1 cellular context compared by ENCODE assay signal in genomic region chr1:166166701-166167394, GRCh38.
TF ChIP-seq lines count a peak whose summit lies in the region.

A gene with protein sequence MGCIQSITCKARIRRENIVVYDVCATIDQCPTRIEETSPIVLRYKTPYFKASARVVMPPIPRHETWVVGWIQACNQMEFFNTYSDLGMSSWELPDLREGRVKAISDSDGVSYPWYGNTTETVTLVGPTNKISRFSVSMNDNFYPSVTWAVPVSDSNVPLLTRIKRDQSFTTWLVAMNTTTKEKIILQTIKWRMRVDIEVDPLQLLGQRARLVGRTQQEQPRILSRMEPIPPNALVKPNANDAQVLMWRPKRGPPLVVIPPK (minus strand): TSS chr1:166167001. CDS start chr1:166166248, 753 bp downstream.

TF ChIP-seq in K562, 482 proteins besides CTCF, POLR2A, EP300 and RAD21 (continued from another document and continues in another):
- peak; percentile 53 for TF ChIP-seq RB1 (IDR thresholded peaks at IDR 0.05; ENCODE audit: low read depth)
- TF ChIP-seq, protein P1, sequence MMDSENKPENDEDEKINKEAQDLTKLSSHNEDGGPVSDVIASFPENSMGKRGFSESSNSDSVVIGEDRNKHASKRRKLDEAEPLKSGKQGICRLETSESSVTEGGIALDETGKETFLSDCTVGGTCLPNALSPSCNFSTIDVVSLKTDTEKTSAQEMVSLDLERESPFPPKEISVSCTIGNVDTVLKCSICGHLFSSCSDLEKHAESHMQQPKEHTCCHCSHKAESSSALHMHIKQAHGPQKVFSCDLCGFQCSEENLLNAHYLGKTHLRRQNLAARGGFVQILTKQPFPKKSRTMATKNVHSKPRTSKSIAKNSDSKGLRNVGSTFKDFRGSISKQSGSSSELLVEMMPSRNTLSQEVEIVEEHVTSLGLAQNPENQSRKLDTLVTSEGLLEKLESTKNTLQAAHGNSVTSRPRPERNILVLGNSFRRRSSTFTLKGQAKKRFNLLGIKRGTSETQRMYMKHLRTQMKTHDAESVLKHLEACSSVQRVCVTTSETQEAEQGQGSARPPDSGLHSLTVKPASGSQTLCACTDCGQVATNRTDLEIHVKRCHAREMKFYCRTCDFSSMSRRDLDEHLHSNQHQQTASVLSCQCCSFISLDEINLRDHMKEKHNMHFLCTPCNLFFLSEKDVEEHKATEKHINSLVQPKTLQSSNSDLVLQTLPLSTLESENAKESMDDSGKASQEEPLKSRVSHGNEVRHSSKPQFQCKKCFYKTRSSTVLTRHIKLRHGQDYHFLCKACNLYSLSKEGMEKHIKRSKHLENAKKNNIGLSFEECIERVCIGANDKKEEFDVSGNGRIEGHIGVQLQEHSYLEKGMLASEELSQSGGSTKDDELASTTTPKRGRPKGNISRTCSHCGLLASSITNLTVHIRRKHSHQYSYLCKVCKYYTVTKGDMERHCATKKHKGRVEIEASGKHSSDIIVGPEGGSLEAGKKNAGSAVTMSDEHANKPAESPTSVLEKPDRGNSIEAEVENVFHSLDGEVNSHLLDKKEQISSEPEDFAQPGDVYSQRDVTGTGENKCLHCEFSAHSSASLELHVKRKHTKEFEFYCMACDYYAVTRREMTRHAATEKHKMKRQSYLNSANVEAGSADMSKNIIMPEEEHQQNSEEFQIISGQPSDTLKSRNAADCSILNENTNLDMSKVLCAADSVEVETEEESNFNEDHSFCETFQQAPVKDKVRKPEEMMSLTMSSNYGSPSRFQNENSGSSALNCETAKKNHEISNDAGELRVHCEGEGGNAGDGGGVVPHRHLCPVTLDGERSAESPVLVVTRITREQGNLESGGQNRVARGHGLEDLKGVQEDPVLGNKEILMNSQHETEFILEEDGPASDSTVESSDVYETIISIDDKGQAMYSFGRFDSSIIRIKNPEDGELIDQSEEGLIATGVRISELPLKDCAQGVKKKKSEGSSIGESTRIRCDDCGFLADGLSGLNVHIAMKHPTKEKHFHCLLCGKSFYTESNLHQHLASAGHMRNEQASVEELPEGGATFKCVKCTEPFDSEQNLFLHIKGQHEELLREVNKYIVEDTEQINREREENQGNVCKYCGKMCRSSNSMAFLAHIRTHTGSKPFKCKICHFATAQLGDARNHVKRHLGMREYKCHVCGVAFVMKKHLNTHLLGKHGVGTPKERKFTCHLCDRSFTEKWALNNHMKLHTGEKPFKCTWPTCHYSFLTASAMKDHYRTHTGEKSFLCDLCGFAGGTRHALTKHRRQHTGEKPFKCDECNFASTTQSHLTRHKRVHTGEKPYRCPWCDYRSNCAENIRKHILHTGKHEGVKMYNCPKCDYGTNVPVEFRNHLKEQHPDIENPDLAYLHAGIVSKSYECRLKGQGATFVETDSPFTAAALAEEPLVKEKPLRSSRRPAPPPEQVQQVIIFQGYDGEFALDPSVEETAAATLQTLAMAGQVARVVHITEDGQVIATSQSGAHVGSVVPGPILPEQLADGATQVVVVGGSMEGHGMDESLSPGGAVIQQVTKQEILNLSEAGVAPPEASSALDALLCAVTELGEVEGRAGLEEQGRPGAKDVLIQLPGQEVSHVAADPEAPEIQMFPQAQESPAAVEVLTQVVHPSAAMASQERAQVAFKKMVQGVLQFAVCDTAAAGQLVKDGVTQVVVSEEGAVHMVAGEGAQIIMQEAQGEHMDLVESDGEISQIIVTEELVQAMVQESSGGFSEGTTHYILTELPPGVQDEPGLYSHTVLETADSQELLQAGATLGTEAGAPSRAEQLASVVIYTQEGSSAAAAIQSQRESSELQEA (IDR thresholded peaks at IDR 0.05; ENCODE audit: low read depth), result peak; percentile 90
- peak; percentile 61 for TF ChIP-seq MXI1 (IDR thresholded peaks at IDR 0.05; ENCODE audit: low read depth, low read length)
- 0 out of 2 replicates have a peak, but pooled peaks have one; percentile 32 for TF ChIP-seq ZNF766 (CRISPR knock-in tag; conservative IDR thresholded peaks at IDR 0.05)
- TF ChIP-seq ZNF24 (IDR thresholded peaks at IDR 0.05), result 0 out of 2 replicates have a peak, but pooled peaks have one; percentile 14
- TF ChIP-seq SMAD4 (CRISPR knock-in tag; conservative IDR thresholded peaks at IDR 0.05), result peak; percentile 67
- TF ChIP-seq, protein P2, sequence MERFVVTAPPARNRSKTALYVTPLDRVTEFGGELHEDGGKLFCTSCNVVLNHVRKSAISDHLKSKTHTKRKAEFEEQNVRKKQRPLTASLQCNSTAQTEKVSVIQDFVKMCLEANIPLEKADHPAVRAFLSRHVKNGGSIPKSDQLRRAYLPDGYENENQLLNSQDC (CRISPR knock-in tag; IDR thresholded peaks at IDR 0.05), result no peak
- peak; percentile 57 for TF ChIP-seq HNRNPLL (IDR thresholded peaks at IDR 0.05; ENCODE audit: low read depth, low read length, poor library complexity, severe bottlenecking)
- no peak for TF ChIP-seq NR2C2 (CRISPR knock-in tag; IDR thresholded peaks at IDR 0.05)
- peak; percentile 30; the same call in 1 of the 2 replicates for TF ChIP-seq NR2C2 (tag; IDR thresholded peaks at IDR 0.05)
- TF ChIP-seq MAZ (CRISPR knock-in tag; conservative IDR thresholded peaks at IDR 0.05 in 1 of 2, IDR thresholded peaks at IDR 0.05 in 1 of 2), result peak; percentile 79 to 92
- peak; percentile 49 for TF ChIP-seq CTCFL (IDR thresholded peaks at IDR 0.05; ENCODE audit: borderline replicate concordance, insufficient read depth, low read depth, low read length, poor library complexity, severe bottlenecking)
- peak; percentile 77 for TF ChIP-seq CXXC5 (CRISPR knock-in tag; IDR thresholded peaks at IDR 0.05)
- TF ChIP-seq, protein P3, sequence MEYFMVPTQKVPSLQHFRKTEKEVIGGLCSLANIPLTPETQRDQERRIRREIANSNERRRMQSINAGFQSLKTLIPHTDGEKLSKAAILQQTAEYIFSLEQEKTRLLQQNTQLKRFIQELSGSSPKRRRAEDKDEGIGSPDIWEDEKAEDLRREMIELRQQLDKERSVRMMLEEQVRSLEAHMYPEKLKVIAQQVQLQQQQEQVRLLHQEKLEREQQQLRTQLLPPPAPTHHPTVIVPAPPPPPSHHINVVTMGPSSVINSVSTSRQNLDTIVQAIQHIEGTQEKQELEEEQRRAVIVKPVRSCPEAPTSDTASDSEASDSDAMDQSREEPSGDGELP (CRISPR knock-in tag; IDR thresholded peaks at IDR 0.05; ENCODE audit: borderline replicate concordance), result 0 out of 2 replicates have a peak, but pooled peaks have one; percentile 47
- TF ChIP-seq, protein P4, sequence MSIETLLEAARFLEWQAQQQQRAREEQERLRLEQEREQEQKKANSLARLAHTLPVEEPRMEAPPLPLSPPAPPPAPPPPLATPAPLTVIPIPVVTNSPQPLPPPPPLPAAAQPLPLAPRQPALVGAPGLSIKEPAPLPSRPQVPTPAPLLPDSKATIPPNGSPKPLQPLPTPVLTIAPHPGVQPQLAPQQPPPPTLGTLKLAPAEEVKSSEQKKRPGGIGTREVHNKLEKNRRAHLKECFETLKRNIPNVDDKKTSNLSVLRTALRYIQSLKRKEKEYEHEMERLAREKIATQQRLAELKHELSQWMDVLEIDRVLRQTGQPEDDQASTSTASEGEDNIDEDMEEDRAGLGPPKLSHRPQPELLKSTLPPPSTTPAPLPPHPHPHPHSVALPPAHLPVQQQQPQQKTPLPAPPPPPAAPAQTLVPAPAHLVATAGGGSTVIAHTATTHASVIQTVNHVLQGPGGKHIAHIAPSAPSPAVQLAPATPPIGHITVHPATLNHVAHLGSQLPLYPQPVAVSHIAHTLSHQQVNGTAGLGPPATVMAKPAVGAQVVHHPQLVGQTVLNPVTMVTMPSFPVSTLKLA (conservative IDR thresholded peaks at IDR 0.05), result peak; percentile 79 to 82
- peak in 1 of 2 experiments; percentile 65; a peak in 2 of 4 replicates for TF ChIP-seq HDAC1 (IDR thresholded peaks at IDR 0.05)
- peak; percentile 77 for TF ChIP-seq EHMT2 (IDR thresholded peaks at IDR 0.05)
- TF ChIP-seq NFIC (IDR thresholded peaks at IDR 0.05), result peak; percentile 53
- TF ChIP-seq, protein P5, sequence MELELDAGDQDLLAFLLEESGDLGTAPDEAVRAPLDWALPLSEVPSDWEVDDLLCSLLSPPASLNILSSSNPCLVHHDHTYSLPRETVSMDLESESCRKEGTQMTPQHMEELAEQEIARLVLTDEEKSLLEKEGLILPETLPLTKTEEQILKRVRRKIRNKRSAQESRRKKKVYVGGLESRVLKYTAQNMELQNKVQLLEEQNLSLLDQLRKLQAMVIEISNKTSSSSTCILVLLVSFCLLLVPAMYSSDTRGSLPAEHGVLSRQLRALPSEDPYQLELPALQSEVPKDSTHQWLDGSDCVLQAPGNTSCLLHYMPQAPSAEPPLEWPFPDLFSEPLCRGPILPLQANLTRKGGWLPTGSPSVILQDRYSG (tag; conservative IDR thresholded peaks at IDR 0.05; ENCODE audit: low read depth), result no peak
- TF ChIP-seq HNRNPL (IDR thresholded peaks at IDR 0.05; ENCODE audit: low read depth, low read length), result peak; percentile 18; the same call in 1 of the 2 replicates
- 0 out of 2 replicates have a peak, but pooled peaks have one; percentile 28 for TF ChIP-seq SP1 (CRISPR knock-in tag; IDR thresholded peaks at IDR 0.05)
- 0 out of 4 replicates have a peak, but pooled peaks of 1 of the 2 experiments have one; percentile 53 for TF ChIP-seq UBTF (IDR thresholded peaks at IDR 0.05; ENCODE audit: borderline replicate concordance in 1 of 2, low read depth in 2 of 2, low read length in 2 of 2)
- TF ChIP-seq TEAD4 (IDR thresholded peaks at IDR 0.05; ENCODE audit: low read length), result no peak
- TF ChIP-seq TEAD4 (CRISPR knock-in tag; IDR thresholded peaks at IDR 0.05; ENCODE audit: borderline replicate concordance), result no peak
- 0 out of 2 replicates have a peak, but pooled peaks have one; percentile 28 for TF ChIP-seq RBFOX2 (IDR thresholded peaks at IDR 0.05; ENCODE audit: low read depth, low read length)
- TF ChIP-seq YY1 (IDR thresholded peaks at IDR 0.05; ENCODE audit: borderline replicate concordance in 1 of 3, control insufficient read depth in 1 of 3, extremely low read depth in 1 of 3, insufficient read depth in 3 of 3, insufficient read length in 1 of 3, insufficient replicate concordance in 2 of 3, low read depth in 1 of 3, low read length in 2 of 3), result peak in 1 of 3 experiments; percentile 14
- peak; percentile 10 for TF ChIP-seq TBP (optimal IDR thresholded peaks at IDR 0.05; ENCODE audit: low read depth, low read length)
- no peak for TF ChIP-seq GATAD2A (IDR thresholded peaks at IDR 0.05)
- peak in 1 of 2 experiments; percentile 76 for TF ChIP-seq E2F6 (IDR thresholded peaks at IDR 0.05; ENCODE audit: borderline replicate concordance in 1 of 2, extremely low read depth in 1 of 2, insufficient read depth in 1 of 2, insufficient read length in 1 of 2, low read depth in 1 of 2, low read length in 1 of 2, poor library complexity in 1 of 2, severe bottlenecking in 1 of 2)
- no peak for TF ChIP-seq DMBX1 (CRISPR knock-in tag; IDR thresholded peaks at IDR 0.05; ENCODE audit: borderline replicate concordance)
- TF ChIP-seq ZNF740 (CRISPR knock-in tag; IDR thresholded peaks at IDR 0.05), result peak; percentile 91
- TF ChIP-seq ZNF740 (tag; IDR thresholded peaks at IDR 0.05), result peak in 1 of 2 experiments; percentile 98; a peak in 2 of 4 replicates
- TF ChIP-seq ZBTB8A (IDR thresholded peaks at IDR 0.05; ENCODE audit: partially characterized antibody), result no peak
- no peak for TF ChIP-seq HNRNPUL1 (IDR thresholded peaks at IDR 0.05; ENCODE audit: low read length)
- TF ChIP-seq VEZF1 (CRISPR knock-in tag; IDR thresholded peaks at IDR 0.05), result peak; percentile 99
- TF ChIP-seq CCNT2 (IDR thresholded peaks at IDR 0.05; ENCODE audit: borderline replicate concordance, extremely low read depth, insufficient read length, low read depth, low read length), result peak; percentile 18
- peak; percentile 98 for TF ChIP-seq MTA3 (IDR thresholded peaks at IDR 0.05; ENCODE audit: borderline replicate concordance)
